Comparison of ENCODE assay signal across 30 cellular contexts in the genomic region with DNA sequence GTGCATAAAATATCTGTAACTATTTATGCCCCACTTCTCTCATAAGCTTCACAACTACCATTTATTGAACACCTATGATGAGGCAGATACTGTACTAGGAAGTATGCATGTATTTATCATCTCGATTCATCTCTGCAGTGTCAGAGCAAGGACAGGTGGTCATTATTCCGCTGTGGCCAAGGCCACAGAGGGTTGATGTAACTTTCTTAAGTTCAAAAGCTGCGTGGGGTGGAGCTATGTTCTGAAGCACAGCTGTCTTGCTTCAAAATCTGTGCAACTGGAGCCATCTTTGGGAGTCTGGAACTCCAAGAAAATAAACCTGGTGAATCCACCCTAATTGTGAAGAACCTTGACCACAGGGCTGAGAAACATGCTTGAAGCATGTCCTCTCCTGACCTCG.
"Had no signal": no experiment of that assay in that cellular context is flagged by ENCODE, and none has a peak within 500 bp of the region (broad histone marks: within the 10 kb centered on the region; RNA-seq: fewer than 3 reads in every experiment).

No MANE protein-coding gene starts in this region.

- H3K27me3 ChIP-seq: brain microvascular endothelial cell had no signal

- DNase-seq: activated B cell treated with CpG ODN at 0.5 μM for 24 hours; activated CD4-positive, alpha-beta T cell treated with anti-CD3 and anti-CD28 coated beads for 48 hours; activated CD4-positive, alpha-beta T cell treated with anti-CD3 and anti-CD28 coated beads, Interleukin-2, amount 50 U/mL, for 1 hour; activated CD4-positive, alpha-beta T cell treated with anti-CD3 and anti-CD28 coated beads, Interleukin-2, amount 50 U/mL, for 48 hours; activated CD8-positive, alpha-beta memory T cell treated with anti-CD3 and anti-CD28 coated beads for 24 hours; activated CD8-positive, alpha-beta T cell treated with anti-CD3 and anti-CD28 coated beads for 36 hours; activated effector memory CD4-positive, alpha-beta T cell treated with Interleukin-2 at 50 U/mL for 16 hours; activated gamma-delta T cell treated with Interleukin-2 at 50 U/mL for 16 hours; activated naive CD4-positive, alpha-beta T cell treated with anti-CD3 and anti-CD28 coated beads, Interleukin-2, amount 50 U/mL, for 16 hours; activated naive CD4-positive, alpha-beta T cell treated with Interleukin-2 at 50 U/mL for 16 hours; activated T-cell treated with anti-CD3 and anti-CD28 coated beads, Interleukin-2, amount 50 U/mL, for 4 hours; amniotic stem cell; anterior cingulate cortex; brain microvascular endothelial cell; caudate nucleus; cortex of kidney; dermis blood vessel endothelial cell; effector CD4-positive, alpha-beta T cell; effector memory CD8-positive, alpha-beta T cell; erythroblast; foreskin keratinocyte; gastrocnemius medialis; glutamatergic neuron; T-helper 1 cell; T-helper 17 cell; T1000; WERI-Rb-1 had no signal

- H3K27ac ChIP-seq: brain microvascular endothelial cell, esophagus muscularis mucosa, foreskin keratinocyte, gastrocnemius medialis, WERI-Rb-1 had no signal

- H3K4me1 ChIP-seq: esophagus muscularis mucosa, foreskin keratinocyte, gastrocnemius medialis had no signal

- H3K36me3 ChIP-seq: brain microvascular endothelial cell, esophagus muscularis mucosa, gastrocnemius medialis, WERI-Rb-1 had no signal

- ATAC-seq: activated CD4-positive, CD25-positive, alpha-beta regulatory T cell treated with anti-CD3 and anti-CD28 coated beads, Interleukin-2, amount 50 U/mL, for 24 hours; activated CD8-positive, alpha-beta T cell treated with anti-CD3 and anti-CD28 coated beads for 36 hours; activated T-cell treated with anti-CD3 and anti-CD28 coated beads, Interleukin-2, amount 50 U/mL, for 4 hours; activated T-helper 17 cell treated with anti-CD3 and anti-CD28 coated beads, Interleukin-2, amount 50 U/mL, for 72 hours; effector memory CD8-positive, alpha-beta T cell; foreskin keratinocyte; gastrocnemius medialis; T-helper 17 cell had no signal

- H3K9me3 ChIP-seq: esophagus muscularis mucosa, gastrocnemius medialis had no signal

- H3K4me3 ChIP-seq: esophagus muscularis mucosa, gastrocnemius medialis had no signal
